Comparison of ENCODE assay signal across 10 cellular contexts in genomic region chr7:12731214-12731656, GRCh38. TPM values are rescaled to one million over a fixed set of nuclear protein-coding genes. Genes with fewer than 3 reads are reported as not detected.
A peak's percentile ranks its signal among the peaks of the same experiment; 100 is the strongest.
DNase-seq lines count a peak whose midpoint lies in the region; ATAC-seq and TF ChIP-seq lines count a peak whose summit lies in the region.
"Had no signal": no experiment of that assay in that cellular context is flagged by ENCODE, and none has a peak within 500 bp of the region (broad histone marks: within the 10 kb centered on the region; RNA-seq: fewer than 3 reads in every experiment).

No MANE protein-coding gene starts in this region.

- H3K4me1 Mint-ChIP-seq in natural killer cell: peaks cover 13 to 14% of the 10 kb centered on the region in 2 donors

- ATAC-seq in natural killer cell: peak in 2 of 3 donors; percentile 55 to 66

- H3K4me1 ChIP-seq in uterus: peaks cover 0 to 3% of the 10 kb centered on the region in 2 donors
- peaks cover 0 to 5% (median 3%) of the 10 kb centered on the region in 4 donors for H3K4me1 ChIP-seq in tibial artery
- H3K4me1 ChIP-seq: BLaER1 had no signal

- TF ChIP-seq POLR2A in NB4 (IDR thresholded peaks at IDR 0.05; ENCODE audit: extremely low read depth, insufficient read length) (no peak), uterus (IDR thresholded peaks at IDR 0.05) (no peak)

- H3K9me3 ChIP-seq in uterus (no peaks in the 10 kb centered on the region), tibial artery (no peaks in the 10 kb centered on the region)
- H3K9me3 ChIP-seq: BLaER1 had no signal

- H3K4me3 ChIP-seq in NB4 (ENCODE audit: low read depth, low read length): no peak overlapping the region
- no peak overlapping the region for H3K4me3 ChIP-seq in choroid plexus epithelial cell (ENCODE audit: low read depth, low read length)
- H3K4me3 ChIP-seq in uterus: no peak overlapping the region
- H3K4me3 ChIP-seq in tibial artery: no peak overlapping the region
- H3K4me3 ChIP-seq: BLaER1 had no signal

- DNase-seq in NCI-H82 (lab: John Stamatoyannopoulos, UW) (peak; percentile 3), NCI-H82 treated with DMSO at 0.1 percent for 48 hours (lab: John Stamatoyannopoulos, UW; ENCODE audit: unreplicated experiment) (no peak), NB4 (ENCODE audit: low read depth) (peak; percentile 70), choroid plexus epithelial cell (ENCODE audit: low read depth) (peak; percentile 72), natural killer cell (no peak), uterus (no peak), tibial artery (no peak), caudate nucleus (lab: John Stamatoyannopoulos, UW) (no peak)
- DNase-seq: hypothalamus had no signal

- no peaks in the 10 kb centered on the region for H3K36me3 ChIP-seq in uterus
- no peaks in the 10 kb centered on the region for H3K36me3 ChIP-seq in tibial artery
- H3K36me3 ChIP-seq: BLaER1 had no signal

- no peaks in the 10 kb centered on the region for H3K27me3 Mint-ChIP-seq in natural killer cell (ENCODE audit: low read depth in 2 of 2)

- H3K27me3 ChIP-seq in uterus (no peaks in the 10 kb centered on the region), tibial artery (no peaks in the 10 kb centered on the region)
- H3K27me3 ChIP-seq: BLaER1 had no signal

- no peaks in the 10 kb centered on the region for H3K9me3 Mint-ChIP-seq in natural killer cell

- peak overlapping the region; percentile 26 to 51 for H3K27ac Mint-ChIP-seq in natural killer cell

- intact Hi-C loops in natural killer cell (cut with micrococcal nuclease): no loop called here
- intact Hi-C loops in uterus (cut with DNase I; ENCODE audit: low total_unique reads): no loop called here
- intact Hi-C loops in tibial artery (cut with DNase I; ENCODE audit: low total_unique reads): no loop called here

- no peaks in the 10 kb centered on the region for H3K36me3 Mint-ChIP-seq in natural killer cell

- H3K27ac ChIP-seq in uterus: no peak overlapping the region
- H3K27ac ChIP-seq in tibial artery: no peak overlapping the region
- H3K27ac ChIP-seq in caudate nucleus (ENCODE audit: low read depth, low read length): no peak overlapping the region
- H3K27ac ChIP-seq: BLaER1 had no signal

- TF ChIP-seq CTCF in NB4 (IDR thresholded peaks at IDR 0.05; ENCODE audit: low read depth, low read length) (no peak), choroid plexus epithelial cell (conservative IDR thresholded peaks at IDR 0.05; ENCODE audit: low read depth, low read length) (peak; percentile 51), natural killer cell (IDR thresholded peaks at IDR 0.05) (no peak), uterus (IDR thresholded peaks at IDR 0.05) (no peak), tibial artery (IDR thresholded peaks at IDR 0.05) (no peak)

- peak overlapping the region; percentile 56 for H3K4me3 Mint-ChIP-seq in natural killer cell

RNA-seq across cellular contexts. Expression of gene ARL4A, which starts 43.8 kb away (rescaled TPM):
- total RNA-seq in natural killer cell (10 to 100 TPM; 54.7 to 81.4 (median 55.5) TPM), uterus (10 to 100 TPM; 38.5 to 89.7 (median 72.7) TPM)

Comparison
In these comparisons a context has a peak if more than half of its experiments do, and no peak if none do; other contexts are left out.
1. DNase-seq: peak in NCI-H82 (single experiment), NB4 (single experiment) and choroid plexus epithelial cell (single experiment); none in NCI-H82 treated with DMSO at 0.1 percent for 48 hours (single experiment), natural killer cell (single experiment), uterus (0 of 2), tibial artery (0 of 2) and caudate nucleus (0 of 61).